In genomic region chr16:61946019-61946418, GRCh38 we compare ENCODE assay signal across 21 cellular contexts.
"Had no signal": no experiment of that assay in that cellular context is flagged by ENCODE, and none has a peak within 500 bp of the region (broad histone marks: within the 10 kb centered on the region; RNA-seq: fewer than 3 reads in every experiment).

No MANE protein-coding gene starts in this region.

- H3K9me3 ChIP-seq: breast epithelium, gastroesophageal sphincter, right atrium auricular region, transverse colon had no signal

- H2AFZ ChIP-seq: hepatocyte had no signal

- H3K36me3 ChIP-seq: breast epithelium, gastroesophageal sphincter, right atrium auricular region, transverse colon had no signal

- H3K27ac Mint-ChIP-seq: natural killer cell treated with Interleukin-12 subunit alpha and Interleukin-12 subunit beta and Interleukin-15 and Interleukin-18, amount 100 ng/mL, for 72 hours had no signal

- H3K27me3 ChIP-seq: breast epithelium, gastroesophageal sphincter, hepatocyte, right atrium auricular region, transverse colon had no signal

- H3K79me2 ChIP-seq: hepatocyte had no signal

- H3K4me1 ChIP-seq: breast epithelium, gastroesophageal sphincter, right atrium auricular region, transverse colon had no signal

- ATAC-seq: gastroesophageal sphincter; natural killer cell treated with Interleukin-12 subunit alpha and Interleukin-12 subunit beta and Interleukin-15 and Interleukin-18, amount 100 ng/mL, for 72 hours; stimulated activated naive CD8-positive, alpha-beta T cell treated with anti-CD3 and anti-CD28 coated beads, Interleukin-15, Interleukin-2, amounts not matched to agents 100 U/mL and 50 U/mL, for 24 hours had no signal

- H3K4me3 Mint-ChIP-seq: natural killer cell treated with Interleukin-12 subunit alpha and Interleukin-12 subunit beta and Interleukin-15 and Interleukin-18, amount 100 ng/mL, for 72 hours had no signal

- H3K4me2 ChIP-seq: hepatocyte had no signal

- H3K4me3 ChIP-seq: breast epithelium, gastroesophageal sphincter, hepatocyte, right atrium auricular region, skin epidermis, transverse colon had no signal

- H3K27me3 Mint-ChIP-seq: natural killer cell treated with Interleukin-12 subunit alpha and Interleukin-12 subunit beta and Interleukin-15 and Interleukin-18, amount 100 ng/mL, for 72 hours had no signal

- DNase-seq: activated CD4-positive, alpha-beta T cell treated with anti-CD3 and anti-CD28 coated beads for 1 hour; activated CD4-positive, alpha-beta T cell treated with anti-CD3 and anti-CD28 coated beads, Interleukin-2, amount 50 U/mL, for 4 hours; activated naive CD4-positive, alpha-beta T cell treated with Interleukin-2 at 50 U/mL for 16 hours; activated T-cell treated with anti-CD3 and anti-CD28 coated beads for 4 hours; anterior cingulate cortex; dermis blood vessel endothelial cell; erythroblast; mesenchymal stem cell; nucleus accumbens; posterior cingulate gyrus; stimulated activated CD4-positive, alpha-beta T cell treated with anti-CD3 and anti-CD28 coated beads, Interleukin-4, amount 100 ng/mL, for 4 hours; stimulated activated CD8-positive, alpha-beta memory T cell treated with anti-CD3 and anti-CD28 coated beads, Interleukin-4, amount 100 ng/mL, for 48 hours; stimulated activated naive CD8-positive, alpha-beta T cell treated with anti-CD3 and anti-CD28 coated beads, Interleukin-15, Interleukin-2, amounts not matched to agents 100 U/mL and 50 U/mL, for 24 hours; T-helper 9 cell; transverse colon had no signal

- H3K27ac ChIP-seq: breast epithelium, gastroesophageal sphincter, hepatocyte, right atrium auricular region, skin epidermis, transverse colon had no signal
